In genomic region chr6:2957696-2958330, GRCh38 we compare ENCODE assay signal across 12 cellular contexts. TPM values are rescaled to one million over a fixed set of nuclear protein-coding genes. Genes with fewer than 3 reads are reported as not detected.
A peak's percentile ranks its signal among the peaks of the same experiment; 100 is the strongest.
DNase-seq lines count a peak whose midpoint lies in the region; ATAC-seq and TF ChIP-seq lines count a peak whose summit lies in the region.
"Had no signal": no experiment of that assay in that cellular context is flagged by ENCODE, and none has a peak within 500 bp of the region (broad histone marks: within the 10 kb centered on the region; RNA-seq: fewer than 3 reads in every experiment).

No MANE protein-coding gene starts in this region.

- H3K36me3 Mint-ChIP-seq in CD14-positive monocyte (peaks cover 37 to 64% of the 10 kb centered on the region in 2 donors), chondrocyte (ENCODE audit: low read depth) (peaks cover 4% of the 10 kb centered on the region)

- H3K27ac ChIP-seq in ascending aorta (peak overlapping the region; percentile 57 to 58), right cardiac atrium (ENCODE audit: low read length) (peak overlapping the region; percentile 88), sigmoid colon (peak overlapping the region; percentile 40 to 57 (median 46))

- no peaks in the 10 kb centered on the region for H3K27me3 ChIP-seq in ascending aorta
- H3K27me3 ChIP-seq in right cardiac atrium (ENCODE audit: control insufficient read depth, insufficient read depth): no peaks in the 10 kb centered on the region
- no peaks in the 10 kb centered on the region for H3K27me3 ChIP-seq in sigmoid colon

- no peaks in the 10 kb centered on the region for H3K9me3 Mint-ChIP-seq in CD14-positive monocyte
- H3K9me3 Mint-ChIP-seq in chondrocyte (ENCODE audit: low read depth): no peaks in the 10 kb centered on the region

- H3K4me3 Mint-ChIP-seq in CD14-positive monocyte (peak overlapping the region in 1 of 2 donors; percentile 68), chondrocyte (ENCODE audit: unreplicated experiment) (no peak overlapping the region)

- TF ChIP-seq EP300 in sigmoid colon (IDR thresholded peaks at IDR 0.05): no peak

- no peak for TF ChIP-seq CTCF in CD14-positive monocyte (IDR thresholded peaks at IDR 0.05)
- TF ChIP-seq CTCF in ascending aorta (IDR thresholded peaks at IDR 0.05): no peak
- TF ChIP-seq CTCF in sigmoid colon (IDR thresholded peaks at IDR 0.05): no peak
- TF ChIP-seq CTCF in chondrocyte (IDR thresholded peaks at IDR 0.05): no peak

- peak; percentile 77 to 87 for ATAC-seq in right cardiac atrium

- H3K4me1 ChIP-seq in ascending aorta: peaks cover 0 to 9% of the 10 kb centered on the region in 2 donors
- peaks cover 12% of the 10 kb centered on the region for H3K4me1 ChIP-seq in right cardiac atrium (ENCODE audit: control insufficient read depth, insufficient read depth, low read length)
- H3K4me1 ChIP-seq in sigmoid colon: peaks cover 0 to 51% (median 47%) of the 10 kb centered on the region in 4 donors

- DNase-seq in CD14-positive monocyte (ENCODE audit: low spot score) (no peak), ascending aorta (ENCODE audit: low spot score in 2 of 2) (peak in 1 of 2 donors; percentile 59), right cardiac atrium (peak in 2 of 3 donors; percentile 76), sigmoid colon (no peak), dedifferentiated amniotic fluid mesenchymal stem cell (ENCODE audit: extremely low spot score) (no peak), OCI-M2 (lab: John Stamatoyannopoulos, UW; ENCODE audit: unreplicated experiment) (no peak), chondrocyte (ENCODE audit: low spot score) (no peak)
- DNase-seq in activated naive CD4-positive, alpha-beta T cell treated with anti-CD3 and anti-CD28 coated beads, Interleukin-2, amount 50 U/mL, for 16 hours: no peak
- DNase-seq: DMS153; MV-4-11; OCI-M1; stimulated activated CD4-positive, alpha-beta T cell treated with anti-CD3 and anti-CD28 coated beads, Interleukin-12 subunit alpha, Interleukin-12 subunit beta, amount 100 ng/mL, for 4 hours had no signal

- no peak overlapping the region for H3K4me3 ChIP-seq in ascending aorta
- no peak overlapping the region for H3K4me3 ChIP-seq in right cardiac atrium (ENCODE audit: low read length)
- H3K4me3 ChIP-seq in sigmoid colon: no peak overlapping the region

- H3K27me3 Mint-ChIP-seq in CD14-positive monocyte (ENCODE audit: low read depth in 3 of 3) (no peaks in the 10 kb centered on the region), chondrocyte (ENCODE audit: low read depth) (no peaks in the 10 kb centered on the region)

- H3K36me3 ChIP-seq in ascending aorta (peaks cover 0 to 4% of the 10 kb centered on the region in 2 donors), sigmoid colon (peaks cover 0 to 32% (median 9%) of the 10 kb centered on the region in 4 donors)

- H3K27ac Mint-ChIP-seq in CD14-positive monocyte (peak overlapping the region; percentile 73 to 88 (median 79)), chondrocyte (ENCODE audit: unreplicated experiment) (no peak overlapping the region)

- intact Hi-C loops in CD14-positive monocyte (cut with micrococcal nuclease): no loop called here
- intact Hi-C loops in ascending aorta (cut with DNase I): no loop called here
- intact Hi-C loops in right cardiac atrium (cut with DNase I): no loop called here
- intact Hi-C loops in sigmoid colon (cut with DNase I): no loop called here

- 55% methylated on average over 11 of the region's 11 CpGs for WGBS in right cardiac atrium
- 85 to 88% methylated on average over 11 of the region's 11 CpGs for WGBS in sigmoid colon, 2 donors

- no peak for TF ChIP-seq POLR2A in sigmoid colon (IDR thresholded peaks at IDR 0.05)

- H3K9me3 ChIP-seq in ascending aorta: no peaks in the 10 kb centered on the region
- H3K9me3 ChIP-seq in right cardiac atrium (ENCODE audit: control insufficient read depth, low read length): no peaks in the 10 kb centered on the region
- no peaks in the 10 kb centered on the region for H3K9me3 ChIP-seq in sigmoid colon

- peaks cover 33% of the 10 kb centered on the region for H3K4me1 Mint-ChIP-seq in CD14-positive monocyte
- H3K4me1 Mint-ChIP-seq in chondrocyte (ENCODE audit: low read depth): peaks cover 32% of the 10 kb centered on the region

RNA-seq across cellular contexts. Expression of gene SERPINB6, which starts 13.6 kb away (rescaled TPM):
- polyA plus RNA-seq in CD14-positive monocyte: 100 to 1,000 TPM; 200 to 208 TPM
- total RNA-seq in ascending aorta: 222 TPM
- 100 to 1,000 TPM; 181 to 265 (median 207) TPM for total RNA-seq in right cardiac atrium
- 172 TPM for polyA plus RNA-seq in right cardiac atrium
- 100 to 1,000 TPM; 150 to 207 (median 174) TPM for total RNA-seq in sigmoid colon
- polyA plus RNA-seq in sigmoid colon: 100 to 1,000 TPM; 152 to 194 (median 178) TPM
- total RNA-seq in chondrocyte: 74.0 to 98.0 TPM (median 97.3 TPM) in 3 replicates

RNA-seq across cellular contexts. Expression of gene NQO2, which starts 41.9 kb away (rescaled TPM):
- 100 to 1,000 TPM; 146 to 281 TPM for polyA plus RNA-seq in CD14-positive monocyte
- 7.7 TPM for total RNA-seq in ascending aorta
- 10 to 100 TPM; 38.1 to 60.6 (median 46.8) TPM for total RNA-seq in right cardiac atrium
- polyA plus RNA-seq in right cardiac atrium: 71.0 TPM
- total RNA-seq in sigmoid colon: 10 to 100 TPM; 14.7 to 33.2 (median 24.0) TPM
- 10 to 100 TPM; 12.5 to 18.0 (median 16.1) TPM for polyA plus RNA-seq in sigmoid colon
- 34.4 to 40.7 TPM (median 35.1 TPM) in 3 replicates for total RNA-seq in chondrocyte

RNA-seq across cellular contexts. Expression of gene SERPINB9, which starts 54.7 kb away (rescaled TPM):
- 10 to 100 TPM; 34.3 to 77.7 TPM for polyA plus RNA-seq in CD14-positive monocyte
- total RNA-seq in ascending aorta: 6.5 TPM
- 10 to 100 TPM in 1 of 4 donors, 1 to 10 TPM in 3; 6.8 to 15.8 (median 8.6) TPM for total RNA-seq in right cardiac atrium
- polyA plus RNA-seq in right cardiac atrium: 3.5 TPM
- total RNA-seq in sigmoid colon: 1 to 10 TPM; 5.0 to 7.5 (median 6.1) TPM
- polyA plus RNA-seq in sigmoid colon: 10 to 100 TPM in 1 of 3 donors, 1 to 10 TPM in 2; 2.3 to 16.2 (median 2.4) TPM
- 0.31 to 0.67 TPM (median 0.62 TPM) in 3 replicates for total RNA-seq in chondrocyte

Comparison
In these comparisons a context has a peak if more than half of its experiments do, and no peak if none do; other contexts are left out.
1. DNase-seq: peak in right cardiac atrium (2 of 3); none in CD14-positive monocyte (single experiment), sigmoid colon (single experiment), dedifferentiated amniotic fluid mesenchymal stem cell (single experiment), OCI-M2 (single experiment), chondrocyte (single experiment) and activated naive CD4-positive, alpha-beta T cell treated with anti-CD3 and anti-CD28 coated beads, Interleukin-2, amount 50 U/mL, for 16 hours (single experiment).
2. Peak in every context shown above with its lines, with median percentiles within 50 percentile points of each other: H3K27ac ChIP-seq.